Comparison of ENCODE assay signal across 24 cellular contexts in genomic region chr4:173805884-173806283, GRCh38.
A peak's percentile ranks its signal among the peaks of the same experiment; 100 is the strongest.
DNase-seq lines count a peak whose midpoint lies in the region; ATAC-seq and TF ChIP-seq lines count a peak whose summit lies in the region.
"Had no signal": no experiment of that assay in that cellular context is flagged by ENCODE, and none has a peak within 500 bp of the region (broad histone marks: within the 10 kb centered on the region; RNA-seq: fewer than 3 reads in every experiment).

No MANE protein-coding gene starts in this region.

- H4K20me1 ChIP-seq in GM23338 (replicated peaks; ENCODE audit: insufficient read depth) = no peaks in the 10 kb centered on the region
- H4K20me1 ChIP-seq: BLaER1 had no signal

- no peaks in the 10 kb centered on the region for H3K36me3 ChIP-seq in GM23338 (ENCODE audit: insufficient read depth)
- H3K36me3 ChIP-seq in sigmoid colon = no peaks in the 10 kb centered on the region
- H3K36me3 ChIP-seq in uterus = no peaks in the 10 kb centered on the region
- H3K36me3 ChIP-seq: BE2C, BLaER1 had no signal

- whole genome bisulfite sequencing in sigmoid colon, 2 donors = 82 to 93% methylated on average over 1 of the region's 1 CpG

- TF ChIP-seq CTCF in GM23338 (conservative IDR thresholded peaks at IDR 0.05; ENCODE audit: low read depth in 2 of 2) (no peak), sigmoid colon (IDR thresholded peaks at IDR 0.05) (no peak), uterus (IDR thresholded peaks at IDR 0.05) (no peak)

- H3K4me3 Mint-ChIP-seq in GM23338 = no peak overlapping the region
- H3K4me3 Mint-ChIP-seq: CD14-positive monocyte; CD4-positive, CD25-positive, alpha-beta regulatory T cell; CD8-positive, alpha-beta memory T cell had no signal

- H2AFZ ChIP-seq in GM23338 = peak overlapping the region; percentile 10; the same call in 1 of the 2 replicates

- no peaks in the 10 kb centered on the region for H3F3A ChIP-seq in GM23338 (replicated peaks; ENCODE audit: low read depth)

- H3K4me1 ChIP-seq in GM23338 (ENCODE audit: insufficient read depth) = no peaks in the 10 kb centered on the region
- peaks cover 0 to 47% (median 32%) of the 10 kb centered on the region in 4 donors for H3K4me1 ChIP-seq in sigmoid colon
- peaks cover 0 to 11% of the 10 kb centered on the region in 2 donors for H3K4me1 ChIP-seq in uterus
- H3K4me1 ChIP-seq: A549, BLaER1 had no signal

- DNase-seq in GM23338 (ENCODE audit: low spot score) (no peak), sigmoid colon (peak; percentile 69), uterus (no peak), NCI-H146 treated with DMSO at 0.1 percent for 48 hours (lab: John Stamatoyannopoulos, UW; ENCODE audit: unreplicated experiment) (no peak)
- DNase-seq: AML-193; BE2C; C1 segment of cervical spinal cord; CD4-positive, alpha-beta memory T cell; CD4-positive, CD25-positive, alpha-beta regulatory T cell; CD8-positive, alpha-beta memory T cell; COR-L47; DMS 273 treated with DMSO at 0.1 percent for 48 hours; DMS153; DMS53; DMS79; DND-41; EL; GDM1 had no signal

- H3K27ac ChIP-seq in GM23338 (ENCODE audit: low read depth) (no peak overlapping the region), sigmoid colon (peak overlapping the region in 3 of 4 donors; percentile 30 to 60 (median 54)), uterus (peak overlapping the region; percentile 49 to 61)
- H3K27ac ChIP-seq: 22Rv1, A549, BLaER1 had no signal

- H3K4me1 Mint-ChIP-seq in GM23338 = peaks cover 6% of the 10 kb centered on the region; the same call in 2 of the 3 replicates
- H3K4me1 Mint-ChIP-seq: CD14-positive monocyte; CD4-positive, alpha-beta memory T cell; CD4-positive, CD25-positive, alpha-beta regulatory T cell; CD8-positive, alpha-beta memory T cell had no signal

- H3K9me3 ChIP-seq in sigmoid colon (no peaks in the 10 kb centered on the region), uterus (no peaks in the 10 kb centered on the region)
- H3K9me3 ChIP-seq: A549, BE2C, BLaER1 had no signal

- H3K4me3 ChIP-seq in GM23338 (no peak overlapping the region), sigmoid colon (no peak overlapping the region), uterus (no peak overlapping the region)
- H3K4me3 ChIP-seq: A549, BLaER1, GM12878 had no signal

- TF ChIP-seq EP300 in sigmoid colon (IDR thresholded peaks at IDR 0.05) = peak in 1 of 4 donors; percentile 11

- no peaks in the 10 kb centered on the region for H3K79me2 ChIP-seq in GM23338 (replicated peaks; ENCODE audit: insufficient read depth)

- no peaks in the 10 kb centered on the region for H3K9me2 ChIP-seq in GM23338 (ENCODE audit: insufficient read depth)

- intact Hi-C loops in sigmoid colon (cut with DNase I) (loop anchor here (10.0 kb wide), 1 partner anchor 349 kb away; no protein-coding TSS in a partner anchor), uterus (cut with DNase I; ENCODE audit: low total_unique reads) (no loop called here)

- no peak overlapping the region for H3K27ac Mint-ChIP-seq in GM23338
- H3K27ac Mint-ChIP-seq: CD14-positive monocyte; CD4-positive, alpha-beta memory T cell; CD4-positive, CD25-positive, alpha-beta regulatory T cell; CD8-positive, alpha-beta memory T cell had no signal

- peaks cover 6% of the 10 kb centered on the region for H3K27me3 Mint-ChIP-seq in GM23338 (ENCODE audit: insufficient read depth, low read depth, poor library complexity)
- H3K27me3 Mint-ChIP-seq: CD4-positive, CD25-positive, alpha-beta regulatory T cell had no signal

- no peaks in the 10 kb centered on the region for H3K9me3 Mint-ChIP-seq in GM23338

- no peak for ATAC-seq in GM23338
- no peak for ATAC-seq in HG02763 (IDR thresholded peaks at IDR 0.05; ENCODE audit: unreplicated experiment)
- ATAC-seq: A549, GM12878 had no signal

- H3K27me3 ChIP-seq in GM23338 (ENCODE audit: insufficient read depth) (no peaks in the 10 kb centered on the region), sigmoid colon (no peaks in the 10 kb centered on the region), uterus (no peaks in the 10 kb centered on the region)
- H3K27me3 ChIP-seq: BE2C, BLaER1 had no signal

- TF ChIP-seq POLR2A in sigmoid colon (IDR thresholded peaks at IDR 0.05) = no peak
- TF ChIP-seq POLR2A in uterus (IDR thresholded peaks at IDR 0.05) = no peak

- H3K36me3 Mint-ChIP-seq in GM23338 (ENCODE audit: low read depth) = no peaks in the 10 kb centered on the region
- H3K36me3 Mint-ChIP-seq: CD14-positive monocyte; CD4-positive, alpha-beta memory T cell; CD4-positive, CD25-positive, alpha-beta regulatory T cell; CD8-positive, alpha-beta memory T cell had no signal

- no peak overlapping the region for H3K4me2 ChIP-seq in GM23338
- H3K4me2 ChIP-seq: A549, BLaER1 had no signal

TF ChIP-seq in GM23338, 12 proteins besides CTCF, POLR2A, EP300 and RAD21 (continues in another document):
- TF ChIP-seq ZNF331 (CRISPR knock-in tag; IDR thresholded peaks at IDR 0.05; ENCODE audit: low read depth) (no peak), EZH2phosphoT487 (IDR thresholded peaks at IDR 0.05; ENCODE audit: unreplicated experiment) (no peak), JUNB (IDR thresholded peaks at IDR 0.05; ENCODE audit: unreplicated experiment) (no peak), NANOG (IDR thresholded peaks at IDR 0.05; ENCODE audit: borderline replicate concordance) (no peak), EZH2 (IDR thresholded peaks at IDR 0.05; ENCODE audit: low read depth, unreplicated experiment) (no peak)
- TF ChIP-seq, protein P1, sequence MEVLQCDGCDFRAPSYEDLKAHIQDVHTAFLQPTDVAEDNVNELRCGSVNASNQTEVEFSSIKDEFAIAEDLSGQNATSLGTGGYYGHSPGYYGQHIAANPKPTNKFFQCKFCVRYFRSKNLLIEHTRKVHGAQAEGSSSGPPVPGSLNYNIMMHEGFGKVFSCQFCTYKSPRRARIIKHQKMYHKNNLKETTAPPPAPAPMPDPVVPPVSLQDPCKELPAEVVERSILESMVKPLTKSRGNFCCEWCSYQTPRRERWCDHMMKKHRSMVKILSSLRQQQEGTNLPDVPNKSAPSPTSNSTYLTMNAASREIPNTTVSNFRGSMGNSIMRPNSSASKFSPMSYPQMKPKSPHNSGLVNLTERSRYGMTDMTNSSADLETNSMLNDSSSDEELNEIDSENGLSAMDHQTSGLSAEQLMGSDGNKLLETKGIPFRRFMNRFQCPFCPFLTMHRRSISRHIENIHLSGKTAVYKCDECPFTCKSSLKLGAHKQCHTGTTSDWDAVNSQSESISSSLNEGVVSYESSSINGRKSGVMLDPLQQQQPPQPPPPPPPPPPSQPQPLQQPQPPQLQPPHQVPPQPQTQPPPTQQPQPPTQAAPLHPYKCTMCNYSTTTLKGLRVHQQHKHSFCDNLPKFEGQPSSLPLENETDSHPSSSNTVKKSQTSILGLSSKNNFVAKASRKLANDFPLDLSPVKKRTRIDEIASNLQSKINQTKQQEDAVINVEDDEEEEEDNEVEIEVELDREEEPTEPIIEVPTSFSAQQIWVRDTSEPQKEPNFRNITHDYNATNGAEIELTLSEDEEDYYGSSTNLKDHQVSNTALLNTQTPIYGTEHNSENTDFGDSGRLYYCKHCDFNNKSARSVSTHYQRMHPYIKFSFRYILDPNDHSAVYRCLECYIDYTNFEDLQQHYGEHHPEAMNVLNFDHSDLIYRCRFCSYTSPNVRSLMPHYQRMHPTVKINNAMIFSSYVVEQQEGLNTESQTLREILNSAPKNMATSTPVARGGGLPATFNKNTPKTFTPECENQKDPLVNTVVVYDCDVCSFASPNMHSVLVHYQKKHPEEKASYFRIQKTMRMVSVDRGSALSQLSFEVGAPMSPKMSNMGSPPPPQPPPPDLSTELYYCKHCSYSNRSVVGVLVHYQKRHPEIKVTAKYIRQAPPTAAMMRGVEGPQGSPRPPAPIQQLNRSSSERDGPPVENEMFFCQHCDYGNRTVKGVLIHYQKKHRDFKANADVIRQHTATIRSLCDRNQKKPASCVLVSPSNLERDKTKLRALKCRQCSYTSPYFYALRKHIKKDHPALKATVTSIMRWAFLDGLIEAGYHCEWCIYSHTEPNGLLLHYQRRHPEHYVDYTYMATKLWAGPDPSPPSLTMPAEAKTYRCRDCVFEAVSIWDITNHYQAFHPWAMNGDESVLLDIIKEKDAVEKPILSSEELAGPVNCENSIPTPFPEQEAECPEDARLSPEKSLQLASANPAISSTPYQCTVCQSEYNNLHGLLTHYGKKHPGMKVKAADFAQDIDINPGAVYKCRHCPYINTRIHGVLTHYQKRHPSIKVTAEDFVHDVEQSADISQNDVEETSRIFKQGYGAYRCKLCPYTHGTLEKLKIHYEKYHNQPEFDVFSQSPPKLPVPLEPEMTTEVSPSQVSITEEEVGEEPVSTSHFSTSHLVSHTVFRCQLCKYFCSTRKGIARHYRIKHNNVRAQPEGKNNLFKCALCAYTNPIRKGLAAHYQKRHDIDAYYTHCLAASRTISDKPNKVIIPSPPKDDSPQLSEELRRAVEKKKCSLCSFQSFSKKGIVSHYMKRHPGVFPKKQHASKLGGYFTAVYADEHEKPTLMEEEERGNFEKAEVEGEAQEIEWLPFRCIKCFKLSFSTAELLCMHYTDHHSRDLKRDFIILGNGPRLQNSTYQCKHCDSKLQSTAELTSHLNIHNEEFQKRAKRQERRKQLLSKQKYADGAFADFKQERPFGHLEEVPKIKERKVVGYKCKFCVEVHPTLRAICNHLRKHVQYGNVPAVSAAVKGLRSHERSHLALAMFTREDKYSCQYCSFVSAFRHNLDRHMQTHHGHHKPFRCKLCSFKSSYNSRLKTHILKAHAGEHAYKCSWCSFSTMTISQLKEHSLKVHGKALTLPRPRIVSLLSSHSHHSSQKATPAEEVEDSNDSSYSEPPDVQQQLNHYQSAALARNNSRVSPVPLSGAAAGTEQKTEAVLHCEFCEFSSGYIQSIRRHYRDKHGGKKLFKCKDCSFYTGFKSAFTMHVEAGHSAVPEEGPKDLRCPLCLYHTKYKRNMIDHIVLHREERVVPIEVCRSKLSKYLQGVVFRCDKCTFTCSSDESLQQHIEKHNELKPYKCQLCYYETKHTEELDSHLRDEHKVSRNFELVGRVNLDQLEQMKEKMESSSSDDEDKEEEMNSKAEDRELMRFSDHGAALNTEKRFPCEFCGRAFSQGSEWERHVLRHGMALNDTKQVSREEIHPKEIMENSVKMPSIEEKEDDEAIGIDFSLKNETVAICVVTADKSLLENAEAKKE (CRISPR knock-in tag; IDR thresholded peaks at IDR 0.05) = no peak
